In the genomic region with DNA sequence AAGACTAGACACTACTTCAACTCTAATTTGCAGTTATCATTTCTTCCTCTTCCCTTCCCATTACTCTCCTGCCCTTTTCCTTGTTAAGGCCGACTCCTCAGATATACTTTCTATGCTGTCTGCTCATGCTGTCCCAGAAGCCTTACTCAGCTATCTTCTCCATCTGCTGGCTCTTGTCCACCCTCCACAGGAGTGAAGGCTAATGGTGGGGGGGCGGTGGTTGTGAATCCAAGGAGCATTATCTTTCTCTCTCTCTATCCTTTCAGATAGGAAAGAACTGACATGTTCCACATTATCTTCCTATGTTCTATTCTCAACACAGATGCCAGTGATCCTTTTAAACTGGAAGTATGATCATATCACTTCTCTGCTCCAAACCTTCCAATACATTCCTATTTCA, we compare ENCODE assay signal across 25 cellular contexts. TPM values are rescaled to one million over a fixed set of nuclear protein-coding genes. Genes with fewer than 3 reads are reported as not detected.
"Had no signal": no experiment of that assay in that cellular context is flagged by ENCODE, and none has a peak within 500 bp of the region (broad histone marks: within the 10 kb centered on the region; RNA-seq: fewer than 3 reads in every experiment).

No MANE protein-coding gene starts in this region.

- H3K27ac ChIP-seq: RWPE1 had no signal

- H3K27me3 ChIP-seq: MG63 had no signal

- DNase-seq: KBM-7, MG63, NCI-H1092, NCI-H1105 treated with DMSO at 0.1 percent for 48 hours, NCI-H1417 treated with DMSO at 0.1 percent for 48 hours, NCI-H146, NCI-H187, NCI-H2029, NCI-H2081 treated with DMSO at 0.1 percent for 48 hours, NCI-H2171, NCI-H226, NCI-H446, NCI-H510A, NCI-H524 treated with DMSO at 0.1 percent for 48 hours, NCI-H69, NCI-H774, SHP77, SK-N-SH, SW 1271, T-cell had no signal

- H3K4me3 ChIP-seq: MG63 had no signal

- H3K9me3 ChIP-seq: MG63, SK-N-SH had no signal

- ATAC-seq: T-cell had no signal

RNA-seq across cellular contexts. Expression of a gene that starts 58.4 kb away (rescaled TPM):
- total RNA-seq: HT1080, LHCN-M2, SK-MEL-5, T-cell had no signal
- polyA plus RNA-seq: IgD-negative memory B cell, SK-N-SH had no signal
